19 cellular contexts compared by ENCODE assay signal in genomic region chrX:28135378-28136047, GRCh38.
DNase-seq lines count a peak whose midpoint lies in the region; ATAC-seq, FAIRE-seq and TF ChIP-seq lines count a peak whose summit lies in the region.
"Had no signal": no experiment of that assay in that cellular context is flagged by ENCODE, and none has a peak within 500 bp of the region (broad histone marks: within the 10 kb centered on the region; RNA-seq: fewer than 3 reads in every experiment).

No MANE protein-coding gene starts in this region.

- no peak overlapping the region for H3K4me2 ChIP-seq in IMR-90 (ENCODE audit: low read depth, low read length)

- DNase-seq in IMR-90 (peak; percentile 57), brain microvascular endothelial cell (peak; percentile 30), fibroblast of pulmonary artery (ENCODE audit: low read depth) (peak; percentile 34), pancreas (no peak), omental fat pad (ENCODE audit: low spot score) (no peak), suprapubic skin (ENCODE audit: low spot score in 2 of 2) (no peak), T-helper 1 cell (no peak)
- DNase-seq: ACHN; Calu3; CD4-positive, alpha-beta T cell; DMS79; NCI-H1436; NCI-H2081; NCI-H345; NCI-H69; NK-92 treated with Interleukin-12 subunit alpha and Interleukin-12 subunit beta, amount 100 ng/mL, for 24 hours had no signal

- in situ Hi-C loops in IMR-90 (cut with MboI; ENCODE audit: low sequenced_read_pairs) = no loop called here
- in situ Hi-C loops in brain microvascular endothelial cell (cut with HindIII; ENCODE audit: low pct_ligation_motif_present, low sequenced_read_pairs) = no loop called here

- ATAC-seq in IMR-90 (ENCODE audit: low read depth) (peak; percentile 61), pancreas (no peak), omental fat pad (ENCODE audit: low FRiP score) (no peak)
- ATAC-seq: GM12878, HCT116 had no signal

- no TSS peak for BruUV-seq in IMR-90 (replicated peaks; lab: Mats Ljungman, UMichigan)

- H3K36me3 ChIP-seq in IMR-90 (ENCODE audit: control insufficient read depth, insufficient read depth, low read length) = no peaks in the 10 kb centered on the region
- H3K36me3 ChIP-seq in brain microvascular endothelial cell (replicated peaks) = no peaks in the 10 kb centered on the region
- no peaks in the 10 kb centered on the region for H3K36me3 ChIP-seq in pancreas
- no peaks in the 10 kb centered on the region for H3K36me3 ChIP-seq in suprapubic skin

- no peak overlapping the region for H3K9ac ChIP-seq in IMR-90 (ENCODE audit: low read depth, low read length)

- POLR2A ChIA-PET in IMR-90 (lab: Charles Lee; ENCODE audit: unreplicated experiment) = no interaction called here

- no peak overlapping the region for H2BK15ac ChIP-seq in IMR-90 (ENCODE audit: low read depth, low read length)

- H3K4ac ChIP-seq in IMR-90 (ENCODE audit: low read depth, low read length) = no peak overlapping the region

- TF ChIP-seq EP300 in suprapubic skin (IDR thresholded peaks at IDR 0.05) = no peak

- FAIRE-seq in pancreas (lab: Jason Lieb, UNC) = peak; percentile 63
- FAIRE-seq: GM12878, GM19239 had no signal

- H2BK20ac ChIP-seq in IMR-90 (ENCODE audit: low read depth, low read length) = no peak overlapping the region

- no peak overlapping the region for H2AK5ac ChIP-seq in IMR-90 (ENCODE audit: low read depth, low read length)

- no peak overlapping the region for H2AFZ ChIP-seq in IMR-90 (replicated peaks; ENCODE audit: low read length, poor library complexity)

- no peak overlapping the region for H3K23ac ChIP-seq in IMR-90 (ENCODE audit: low read depth, low read length)

- intact Hi-C loops in IMR-90 (cut with micrococcal nuclease) = no loop called here
- intact Hi-C loops in pancreas (cut with DNase I) = no loop called here

- no peak overlapping the region for H2BK5ac ChIP-seq in IMR-90 (ENCODE audit: low read depth, low read length, poor library complexity, severe bottlenecking)

- CTCF ChIA-PET in IMR-90 (lab: Yijun Ruan, JAX) = no interaction called here

- 0 out of 2 replicates have a peak, but pooled peaks cover 3% of the 10 kb centered on the region for H3K9me1 ChIP-seq in IMR-90 (ENCODE audit: insufficient read depth, low read length)

- TF ChIP-seq RAD21 in IMR-90 (IDR thresholded peaks at IDR 0.05; ENCODE audit: low read length) = no peak

- WGBS in IMR-90 (ENCODE audit: extremely low coverage in 2 of 2, insufficient read length in 1 of 2), 2 experiments = no CpG with 5 or more reads among the region's 6 CpGs
- WGBS in pancreas, 2 donors = 57 to 58% methylated on average over 6 of the region's 6 CpGs
- WGBS in suprapubic skin = 66% methylated on average over 6 of the region's 6 CpGs

- no peak overlapping the region for H2BK120ac ChIP-seq in IMR-90 (ENCODE audit: low read depth, low read length)

- no peaks in the 10 kb centered on the region for H4K20me1 ChIP-seq in IMR-90 (ENCODE audit: insufficient read depth, low read length)

- TF ChIP-seq POLR2A in IMR-90 (IDR thresholded peaks at IDR 0.05; ENCODE audit: low read depth, low read length) = no peak
- TF ChIP-seq POLR2A in suprapubic skin (IDR thresholded peaks at IDR 0.05) = no peak

- no peaks in the 10 kb centered on the region for H3K27me3 ChIP-seq in IMR-90 (ENCODE audit: control insufficient read depth, insufficient read depth, low read length)
- H3K27me3 ChIP-seq in brain microvascular endothelial cell (replicated peaks) = no peaks in the 10 kb centered on the region
- H3K27me3 ChIP-seq in pancreas = peaks cover 0 to 2% (median 0%) of the 10 kb centered on the region in 4 donors
- no peaks in the 10 kb centered on the region for H3K27me3 ChIP-seq in suprapubic skin

- H3K56ac ChIP-seq in IMR-90 (ENCODE audit: extremely low read depth, insufficient read depth, low read length) = no peak overlapping the region

- dilution Hi-C loops in IMR-90 (cut with HindIII; ENCODE audit: low sequenced_read_pairs, unreplicated experiment) = no loop called here

- no peak overlapping the region for H3K18ac ChIP-seq in IMR-90 (ENCODE audit: low read depth, low read length)

- H4K8ac ChIP-seq in IMR-90 (ENCODE audit: low read depth in 2 of 2, low read length in 2 of 2) = no peak overlapping the region

- no peaks in the 10 kb centered on the region for H3K79me1 ChIP-seq in IMR-90 (ENCODE audit: low read depth in 1 of 2, low read length in 2 of 2)

- H3K14ac ChIP-seq in IMR-90 (replicated peaks; ENCODE audit: low read depth, low read length) = no peak overlapping the region

- H3K9me3 ChIP-seq in IMR-90 (ENCODE audit: control insufficient read depth, insufficient read depth, low read length) (no peaks in the 10 kb centered on the region), pancreas (no peaks in the 10 kb centered on the region), suprapubic skin (no peaks in the 10 kb centered on the region)

- TF ChIP-seq CTCF in IMR-90 (conservative IDR thresholded peaks at IDR 0.05; ENCODE audit: low read depth, low read length) = no peak
- TF ChIP-seq CTCF in brain microvascular endothelial cell (IDR thresholded peaks at IDR 0.05; ENCODE audit: low read depth, low read length, missing control alignments) = no peak
- TF ChIP-seq CTCF in fibroblast of pulmonary artery (IDR thresholded peaks at IDR 0.05; ENCODE audit: low read length, missing control alignments) = no peak
- TF ChIP-seq CTCF in pancreas (IDR thresholded peaks at IDR 0.05) = no peak
- no peak for TF ChIP-seq CTCF in omental fat pad (IDR thresholded peaks at IDR 0.05)
- no peak for TF ChIP-seq CTCF in suprapubic skin (IDR thresholded peaks at IDR 0.05)

- no peak overlapping the region for H4K91ac ChIP-seq in IMR-90 (ENCODE audit: insufficient read depth, low read depth, low read length)

- H4K5ac ChIP-seq in IMR-90 (ENCODE audit: low read depth, low read length) = no peak overlapping the region

- H2AK9ac ChIP-seq in IMR-90 (replicated peaks; ENCODE audit: low read depth, low read length, poor library complexity) = no peak overlapping the region

- H3K4me1 ChIP-seq in IMR-90 (ENCODE audit: control insufficient read depth, insufficient read depth, low read length) (no peaks in the 10 kb centered on the region), pancreas (no peaks in the 10 kb centered on the region), suprapubic skin (no peaks in the 10 kb centered on the region)

- H3K27ac ChIP-seq in IMR-90 (ENCODE audit: insufficient read depth, low read length) = no peak overlapping the region
- peak overlapping the region; percentile 6 for H3K27ac ChIP-seq in brain microvascular endothelial cell
- no peak overlapping the region for H3K27ac ChIP-seq in pancreas
- H3K27ac ChIP-seq in suprapubic skin = no peak overlapping the region

- no peak overlapping the region for H3K4me3 ChIP-seq in IMR-90 (ENCODE audit: insufficient read depth, low read depth, low read length)
- H3K4me3 ChIP-seq in brain microvascular endothelial cell (ENCODE audit: low read depth, low read length) = no peak overlapping the region
- no peak overlapping the region for H3K4me3 ChIP-seq in fibroblast of pulmonary artery (replicated peaks; ENCODE audit: low read depth, low read length)
- H3K4me3 ChIP-seq in pancreas = no peak overlapping the region
- no peak overlapping the region for H3K4me3 ChIP-seq in suprapubic skin
- H3K4me3 ChIP-seq: GM12878 had no signal

TF ChIP-seq in IMR-90, 13 proteins besides CTCF, POLR2A, EP300 and RAD21:
- no peak for TF ChIP-seq RFX5 (IDR thresholded peaks at IDR 0.05; ENCODE audit: low read depth, low read length)
- TF ChIP-seq CEBPB (IDR thresholded peaks at IDR 0.05; ENCODE audit: low read depth, low read length) = peak; percentile 66

Comparison
In these comparisons a context has a peak if more than half of its experiments do, and no peak if none do; other contexts are left out.
1. DNase-seq: peak in IMR-90 (single experiment), brain microvascular endothelial cell (single experiment) and fibroblast of pulmonary artery (single experiment); none in pancreas (0 of 6), omental fat pad (single experiment), suprapubic skin (0 of 2) and T-helper 1 cell (0 of 5).